18 cellular contexts compared by ENCODE assay signal in genomic region chr16:2528161-2529060, GRCh38. TPM values are rescaled to one million over a fixed set of nuclear protein-coding genes. Genes with fewer than 3 reads are reported as not detected.
"Had no signal": no experiment of that assay in that cellular context is flagged by ENCODE, and none has a peak within 500 bp of the region (broad histone marks: within the 10 kb centered on the region; RNA-seq: fewer than 3 reads in every experiment).

No MANE protein-coding gene starts in this region.

- H3K27ac ChIP-seq: brain microvascular endothelial cell, foreskin keratinocyte, prostate gland, thoracic aorta had no signal

- DNase-seq: activated CD4-positive, alpha-beta T cell treated with anti-CD3 and anti-CD28 coated beads for 48 hours; activated CD8-positive, alpha-beta T cell treated with anti-CD3 and anti-CD28 coated beads, Interleukin-2, amount 10 ng/mL, durations not matched to agents 7 days and 5 days; activated naive CD4-positive, alpha-beta T cell treated with Interleukin-2 at 50 U/mL for 16 hours; anterior cingulate cortex; brain microvascular endothelial cell; effector memory CD8-positive, alpha-beta T cell; foreskin keratinocyte; glutamatergic neuron; hypothalamus; kidney glomerular epithelial cell; stimulated activated CD4-positive, alpha-beta T cell treated with anti-CD3 and anti-CD28 coated beads, Interleukin-12 subunit alpha, Interleukin-12 subunit beta, amount 100 ng/mL, for 4 hours; T-helper 2 cell had no signal

- H3K27me3 ChIP-seq: brain microvascular endothelial cell, foreskin keratinocyte had no signal

- ATAC-seq: activated CD8-positive, alpha-beta T cell treated with anti-CD3 and anti-CD28 coated beads, Interleukin-2, amount 10 ng/mL, durations not matched to agents 7 days and 5 days; effector memory CD8-positive, alpha-beta T cell; foreskin keratinocyte; sciatic nerve; stimulated activated effector memory CD8-positive, alpha-beta T cell treated with anti-CD3 and anti-CD28 coated beads, Interleukin-12 subunit alpha, Interleukin-12 subunit beta, amount 100 ng/mL, for 72 hours had no signal

- H3K4me1 ChIP-seq: foreskin keratinocyte had no signal

- H3K9me3 ChIP-seq: prostate gland, thoracic aorta had no signal

- H3K4me3 ChIP-seq: lung, prostate gland, thoracic aorta had no signal

RNA-seq across cellular contexts. Expression of gene CEMP1, which starts 2.8 kb away (rescaled TPM):
- total RNA-seq: activated CD8-positive, alpha-beta T cell treated with anti-CD3 and anti-CD28 coated beads, Interleukin-2, amount 10 ng/mL, durations not matched to agents 7 days and 5 days; foreskin keratinocyte; omental fat pad; sciatic nerve had no signal
- polyA plus RNA-seq: foreskin keratinocyte had no signal
